8 cellular contexts compared by ENCODE assay signal in the genomic region with DNA sequence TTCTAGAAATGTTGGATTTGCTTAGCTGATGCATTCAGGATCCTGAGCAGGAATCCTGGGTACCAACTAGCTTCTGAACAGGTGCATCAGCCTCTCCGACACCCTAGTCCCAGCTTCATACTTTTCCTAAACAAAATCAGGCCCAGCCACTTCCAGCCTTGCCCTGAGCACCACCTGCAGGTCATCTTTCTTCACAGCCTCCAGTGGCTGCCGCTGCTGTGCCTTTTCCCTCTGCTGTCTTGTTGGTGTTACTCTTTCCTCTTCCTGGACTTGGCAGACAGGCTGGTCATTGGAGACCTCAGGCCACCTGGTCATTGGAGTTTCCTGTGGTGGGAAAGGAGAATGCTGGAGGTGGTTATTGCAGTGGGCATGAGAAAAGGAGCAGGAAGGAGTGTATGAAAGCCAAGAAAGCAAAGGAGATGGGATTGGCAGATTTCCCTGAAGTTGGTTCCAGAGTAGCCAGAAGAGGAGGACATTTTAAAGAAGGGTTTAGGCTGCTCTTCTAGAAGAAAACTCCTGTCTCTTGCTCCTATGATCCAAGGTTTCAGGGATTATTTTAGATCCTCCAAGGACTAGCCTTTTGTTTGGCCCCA. TPM values are rescaled to one million over a fixed set of nuclear protein-coding genes. Genes with fewer than 3 reads are reported as not detected.
A peak's percentile ranks its signal among the peaks of the same experiment; 100 is the strongest.
DNase-seq lines count a peak whose midpoint lies in the region; FAIRE-seq and TF ChIP-seq lines count a peak whose summit lies in the region.
"Had no signal": no experiment of that assay in that cellular context is flagged by ENCODE, and none has a peak within 500 bp of the region (broad histone marks: within the 10 kb centered on the region; RNA-seq: fewer than 3 reads in every experiment).

No MANE protein-coding gene starts in this region.

- H3K4me1 ChIP-seq in left ventricle myocardium inferior (peaks cover 18% of the 10 kb centered on the region), suprapubic skin (no peaks in the 10 kb centered on the region)

- TF ChIP-seq POLR2A in suprapubic skin (IDR thresholded peaks at IDR 0.05): no peak

- WGBS in suprapubic skin: 67% methylated on average over 2 of the region's 2 CpGs

- no peak overlapping the region for H3K4me3 ChIP-seq in LNCaP clone FGC (ENCODE audit: low read depth, low read length)
- no peak overlapping the region for H3K4me3 ChIP-seq in left ventricle myocardium inferior
- no peak overlapping the region for H3K4me3 ChIP-seq in suprapubic skin

- no peaks in the 10 kb centered on the region for H3K9me3 Mint-ChIP-seq in activated CD4-positive, alpha-beta memory T cell treated with anti-CD3 and anti-CD28 coated beads, Interleukin-2, amount 10 ng/mL, durations not matched to agents 7 days and 5 days
- no peaks in the 10 kb centered on the region for H3K9me3 Mint-ChIP-seq in activated T-helper 1 cell treated with anti-CD3 and anti-CD28 coated beads, Interleukin-12 subunit alpha, Interleukin-12 subunit beta, Interleukin-2, Interleukin-4 antibody, amounts not matched to agents 30 ng/mL and 10 ng/mL and 1 ng/mL, durations not matched to agents 14 hours and 24 hours and 36 hours
- H3K9me3 Mint-ChIP-seq: activated B cell treated with CpG ODN at 0.5 μM for 24 hours had no signal

- peaks cover 4% of the 10 kb centered on the region for H3K4me1 Mint-ChIP-seq in activated CD4-positive, alpha-beta memory T cell treated with anti-CD3 and anti-CD28 coated beads, Interleukin-2, amount 10 ng/mL, durations not matched to agents 7 days and 5 days
- H3K4me1 Mint-ChIP-seq in activated T-helper 1 cell treated with anti-CD3 and anti-CD28 coated beads, Interleukin-12 subunit alpha, Interleukin-12 subunit beta, Interleukin-2, Interleukin-4 antibody, amounts not matched to agents 30 ng/mL and 10 ng/mL and 1 ng/mL, durations not matched to agents 14 hours and 24 hours and 36 hours (ENCODE audit: low read depth): no peaks in the 10 kb centered on the region
- H3K4me1 Mint-ChIP-seq: activated B cell treated with CpG ODN at 0.5 μM for 24 hours had no signal

- no peaks in the 10 kb centered on the region for H3K27me3 Mint-ChIP-seq in activated CD4-positive, alpha-beta memory T cell treated with anti-CD3 and anti-CD28 coated beads, Interleukin-2, amount 10 ng/mL, durations not matched to agents 7 days and 5 days
- H3K27me3 Mint-ChIP-seq in activated T-helper 1 cell treated with anti-CD3 and anti-CD28 coated beads, Interleukin-12 subunit alpha, Interleukin-12 subunit beta, Interleukin-2, Interleukin-4 antibody, amounts not matched to agents 30 ng/mL and 10 ng/mL and 1 ng/mL, durations not matched to agents 14 hours and 24 hours and 36 hours (ENCODE audit: insufficient read depth): no peaks in the 10 kb centered on the region
- H3K27me3 Mint-ChIP-seq: activated B cell treated with CpG ODN at 0.5 μM for 24 hours had no signal

- no peaks in the 10 kb centered on the region for H3K9me3 ChIP-seq in left ventricle myocardium inferior (replicated peaks)
- no peaks in the 10 kb centered on the region for H3K9me3 ChIP-seq in suprapubic skin

- DNase-seq in LNCaP clone FGC (ENCODE audit: low read depth): peak; percentile 15
- DNase-seq in activated CD4-positive, alpha-beta memory T cell treated with anti-CD3 and anti-CD28 coated beads, Interleukin-2, amount 10 ng/mL, durations not matched to agents 7 days and 5 days: peak; percentile 25
- DNase-seq in left ventricle myocardium inferior: peak; percentile 20
- no peak for DNase-seq in suprapubic skin (ENCODE audit: low spot score in 2 of 2)
- no peak for DNase-seq in activated T-helper 1 cell treated with anti-CD3 and anti-CD28 coated beads, Interleukin-12 subunit alpha, Interleukin-12 subunit beta, Interleukin-2, Interleukin-4 antibody, amounts not matched to agents 30 ng/mL and 10 ng/mL and 1 ng/mL, durations not matched to agents 14 hours and 24 hours and 36 hours (ENCODE audit: low spot score)
- no peak for DNase-seq in activated CD8-positive, alpha-beta memory T cell treated with anti-CD3 and anti-CD28 coated beads, Interleukin-2, amount 50 U/mL, for 4 hours
- DNase-seq: activated B cell treated with CpG ODN at 0.5 μM for 24 hours had no signal

- CTCF ChIA-PET in activated CD4-positive, alpha-beta memory T cell treated with anti-CD3 and anti-CD28 coated beads, Interleukin-2, amount 10 ng/mL, durations not matched to agents 7 days and 5 days (lab: Charles Lee): interaction anchor here (0.7 to 15.2 kb wide), 8 partner anchors 8 to 182 kb away, joined by 3 to 593 read pairs (median 6); a partner anchor contains a TSS

- intact Hi-C loops in left ventricle myocardium inferior (cut with micrococcal nuclease): no loop called here
- intact Hi-C loops in activated T-helper 1 cell treated with anti-CD3 and anti-CD28 coated beads, Interleukin-12 subunit alpha, Interleukin-12 subunit beta, Interleukin-2, Interleukin-4 antibody, amounts not matched to agents 30 ng/mL and 10 ng/mL and 1 ng/mL, durations not matched to agents 14 hours and 24 hours and 36 hours (cut with micrococcal nuclease): loop anchor here (1.0 kb wide), 2 partner anchors 117 to 178 kb away; no protein-coding TSS in a partner anchor

- POLR2A ChIA-PET in activated CD4-positive, alpha-beta memory T cell treated with anti-CD3 and anti-CD28 coated beads, Interleukin-2, amount 10 ng/mL, durations not matched to agents 7 days and 5 days (lab: Charles Lee): interaction anchor here (0.8 to 1.1 kb wide), 2 partner anchors 115 to 117 kb away, joined by 3 read pairs; no protein-coding TSS in a partner anchor

- TF ChIP-seq CTCF in LNCaP clone FGC (IDR thresholded peaks at IDR 0.05; ENCODE audit: control insufficient read depth, extremely low read depth, insufficient read depth): peak; percentile 74
- peak; percentile 75 for TF ChIP-seq CTCF in left ventricle myocardium inferior (IDR thresholded peaks at IDR 0.05; ENCODE audit: borderline replicate concordance)
- peak; percentile 10 to 50 for TF ChIP-seq CTCF in suprapubic skin (IDR thresholded peaks at IDR 0.05)

- H3K27me3 ChIP-seq in left ventricle myocardium inferior (ENCODE audit: low read depth) (no peaks in the 10 kb centered on the region), suprapubic skin (no peaks in the 10 kb centered on the region)

- H3K27ac ChIP-seq in left ventricle myocardium inferior (replicated peaks): no peak overlapping the region
- H3K27ac ChIP-seq in suprapubic skin: no peak overlapping the region

- no peak overlapping the region for H3K27ac Mint-ChIP-seq in activated CD4-positive, alpha-beta memory T cell treated with anti-CD3 and anti-CD28 coated beads, Interleukin-2, amount 10 ng/mL, durations not matched to agents 7 days and 5 days
- H3K27ac Mint-ChIP-seq in activated T-helper 1 cell treated with anti-CD3 and anti-CD28 coated beads, Interleukin-12 subunit alpha, Interleukin-12 subunit beta, Interleukin-2, Interleukin-4 antibody, amounts not matched to agents 30 ng/mL and 10 ng/mL and 1 ng/mL, durations not matched to agents 14 hours and 24 hours and 36 hours: no peak overlapping the region
- H3K27ac Mint-ChIP-seq: activated B cell treated with CpG ODN at 0.5 μM for 24 hours had no signal

- H3K36me3 ChIP-seq in left ventricle myocardium inferior (peaks cover 46% of the 10 kb centered on the region), suprapubic skin (peaks cover 35% of the 10 kb centered on the region)

- TF ChIP-seq EP300 in suprapubic skin (IDR thresholded peaks at IDR 0.05): no peak

- FAIRE-seq in G401.6 (lab: Jason Lieb, UNC): peak; percentile 58

- H3K36me3 Mint-ChIP-seq in activated CD4-positive, alpha-beta memory T cell treated with anti-CD3 and anti-CD28 coated beads, Interleukin-2, amount 10 ng/mL, durations not matched to agents 7 days and 5 days (ENCODE audit: low read depth): peaks cover 29% of the 10 kb centered on the region
- peaks cover 19% of the 10 kb centered on the region for H3K36me3 Mint-ChIP-seq in activated T-helper 1 cell treated with anti-CD3 and anti-CD28 coated beads, Interleukin-12 subunit alpha, Interleukin-12 subunit beta, Interleukin-2, Interleukin-4 antibody, amounts not matched to agents 30 ng/mL and 10 ng/mL and 1 ng/mL, durations not matched to agents 14 hours and 24 hours and 36 hours (ENCODE audit: low read depth)

- H3K4me3 Mint-ChIP-seq in activated CD4-positive, alpha-beta memory T cell treated with anti-CD3 and anti-CD28 coated beads, Interleukin-2, amount 10 ng/mL, durations not matched to agents 7 days and 5 days: no peak overlapping the region
- no peak overlapping the region for H3K4me3 Mint-ChIP-seq in activated T-helper 1 cell treated with anti-CD3 and anti-CD28 coated beads, Interleukin-12 subunit alpha, Interleukin-12 subunit beta, Interleukin-2, Interleukin-4 antibody, amounts not matched to agents 30 ng/mL and 10 ng/mL and 1 ng/mL, durations not matched to agents 14 hours and 24 hours and 36 hours
- H3K4me3 Mint-ChIP-seq: activated B cell treated with CpG ODN at 0.5 μM for 24 hours had no signal

RNA-seq across cellular contexts. Expression of a gene that starts 48.2 kb away (rescaled TPM):
- 100 to 1,000 TPM; 121 to 122 TPM for total RNA-seq in activated CD4-positive, alpha-beta memory T cell treated with anti-CD3 and anti-CD28 coated beads, Interleukin-2, amount 10 ng/mL, durations not matched to agents 7 days and 5 days
- total RNA-seq in left ventricle myocardium inferior (11.0 TPM), suprapubic skin (10 to 100 TPM; 14.4 to 18.5 (median 16.0) TPM)
- 307 and 322 TPM in 2 replicates for total RNA-seq in activated T-helper 1 cell treated with anti-CD3 and anti-CD28 coated beads, Interleukin-12 subunit alpha, Interleukin-12 subunit beta, Interleukin-2, Interleukin-4 antibody, amounts not matched to agents 30 ng/mL and 10 ng/mL and 1 ng/mL, durations not matched to agents 14 hours and 24 hours and 36 hours

Comparison
In these comparisons a context has a peak if more than half of its experiments do, and no peak if none do; other contexts are left out.
1. DNase-seq: peak in LNCaP clone FGC (single experiment), activated CD4-positive, alpha-beta memory T cell treated with anti-CD3 and anti-CD28 coated beads, Interleukin-2, amount 10 ng/mL, durations not matched to agents 7 days and 5 days (single experiment) and left ventricle myocardium inferior (single experiment); none in suprapubic skin (0 of 2), activated T-helper 1 cell treated with anti-CD3 and anti-CD28 coated beads, Interleukin-12 subunit alpha, Interleukin-12 subunit beta, Interleukin-2, Interleukin-4 antibody, amounts not matched to agents 30 ng/mL and 10 ng/mL and 1 ng/mL, durations not matched to agents 14 hours and 24 hours and 36 hours (single experiment) and activated CD8-positive, alpha-beta memory T cell treated with anti-CD3 and anti-CD28 coated beads, Interleukin-2, amount 50 U/mL, for 4 hours (single experiment).
2. RNA of a gene that starts 48.2 kb away (total RNA-seq): 307 to 322 TPM in activated T-helper 1 cell treated with anti-CD3 and anti-CD28 coated beads, Interleukin-12 subunit alpha, Interleukin-12 subunit beta, Interleukin-2, Interleukin-4 antibody, amounts not matched to agents 30 ng/mL and 10 ng/mL and 1 ng/mL, durations not matched to agents 14 hours and 24 hours and 36 hours and 121 to 122 TPM in activated CD4-positive, alpha-beta memory T cell treated with anti-CD3 and anti-CD28 coated beads, Interleukin-2, amount 10 ng/mL, durations not matched to agents 7 days and 5 days; 14.4 to 18.5 TPM in suprapubic skin and 11.0 TPM in left ventricle myocardium inferior (single experiment); every median in the first group is over 4 times any median in the second.
3. Peak in every context shown above with its lines, with median percentiles within 50 percentile points of each other: CTCF ChIP-seq.